In genomic region chr20:37692447-37693166, GRCh38 we compare ENCODE assay signal across 21 cellular contexts. TPM values are rescaled to one million over a fixed set of nuclear protein-coding genes. Genes with fewer than 3 reads are reported as not detected.
DNase-seq lines count a peak whose midpoint lies in the region; ATAC-seq and TF ChIP-seq lines count a peak whose summit lies in the region.
"Had no signal": no experiment of that assay in that cellular context is flagged by ENCODE, and none has a peak within 500 bp of the region (broad histone marks: within the 10 kb centered on the region; RNA-seq: fewer than 3 reads in every experiment).

No MANE protein-coding gene starts in this region.

- peak overlapping the region; percentile 100 for H3K4me3 Mint-ChIP-seq in activated CD8-positive, alpha-beta memory T cell treated with anti-CD3 and anti-CD28 coated beads, Interleukin-2, amount 10 ng/mL, durations not matched to agents 7 days and 5 days
- peak overlapping the region; percentile 69 to 99 (median 99) for H3K4me3 Mint-ChIP-seq in brain
- H3K4me3 Mint-ChIP-seq in neural progenitor cell, result peak overlapping the region; percentile 22

- no peak for ATAC-seq in activated CD8-positive, alpha-beta memory T cell treated with anti-CD3 and anti-CD28 coated beads, Interleukin-2, amount 10 ng/mL, durations not matched to agents 7 days and 5 days
- no peak for ATAC-seq in HCT116
- ATAC-seq: Right ventricle myocardium inferior had no signal

- peak overlapping the region; percentile 89; the same call in 1 of the 2 replicates for H3K4me2 ChIP-seq in HCT116 (ENCODE audit: low read length)
- H3K4me2 ChIP-seq in neural progenitor cell, result no peak overlapping the region

- H3K9me3 Mint-ChIP-seq in activated CD8-positive, alpha-beta memory T cell treated with anti-CD3 and anti-CD28 coated beads, Interleukin-2, amount 10 ng/mL, durations not matched to agents 7 days and 5 days (ENCODE audit: low read depth), result peaks cover 4% of the 10 kb centered on the region
- peaks cover 0 to 5% (median 0%) of the 10 kb centered on the region in 5 experiments for H3K9me3 Mint-ChIP-seq in brain
- H3K9me3 Mint-ChIP-seq in neural progenitor cell, result no peaks in the 10 kb centered on the region
- H3K9me3 Mint-ChIP-seq: activated naive CD4-positive, alpha-beta T cell treated with anti-CD3 and anti-CD28 coated beads, Interleukin-2, amount 10 ng/mL, durations not matched to agents 7 days and 5 days; H9; stimulated activated naive B cell treated with anti-CD40 and anti-IgM and Interleukin-4, amounts not matched to agents 10 μg/mL and 1 μg/mL and 100 μg/mL, for 72 hours had no signal

- CTCF ChIA-PET in activated CD8-positive, alpha-beta memory T cell treated with anti-CD3 and anti-CD28 coated beads, Interleukin-2, amount 10 ng/mL, durations not matched to agents 7 days and 5 days (lab: Charles Lee), result no interaction called here
- CTCF ChIA-PET in HCT116 (lab: Charles Lee), result no interaction called here

- H3K27me3 ChIP-seq in HCT116 (ENCODE audit: insufficient read depth, low read length) (peaks cover 30% of the 10 kb centered on the region), neural progenitor cell (peaks cover 40% of the 10 kb centered on the region)

- no peaks in the 10 kb centered on the region for H3K9me2 ChIP-seq in HCT116 (ENCODE audit: insufficient read depth)

- no peak overlapping the region for H3K9ac ChIP-seq in HCT116 (ENCODE audit: low read length)
- H3K9ac ChIP-seq in neural progenitor cell, result no peak overlapping the region
- H3K9ac ChIP-seq: KMS-11 had no signal

- H3K27ac Mint-ChIP-seq in activated CD8-positive, alpha-beta memory T cell treated with anti-CD3 and anti-CD28 coated beads, Interleukin-2, amount 10 ng/mL, durations not matched to agents 7 days and 5 days, result no peak overlapping the region
- H3K27ac Mint-ChIP-seq in brain (no peak overlapping the region), neural progenitor cell (no peak overlapping the region)

- POLR2A ChIA-PET in HCT116 (lab: Charles Lee), result no interaction called here

- intact Hi-C loops in HCT116 (cut with micrococcal nuclease), result no loop called here

- H4K20me1 ChIP-seq in HCT116 (ENCODE audit: insufficient read depth), result no peaks in the 10 kb centered on the region
- peaks cover 6% of the 10 kb centered on the region for H4K20me1 ChIP-seq in neural progenitor cell (ENCODE audit: low read depth)

- H3K4me3 ChIP-seq in HCT116 (replicated peaks in 1 of 2; ENCODE audit: low read depth in 1 of 2, low read length in 2 of 2) (no peak overlapping the region), neural progenitor cell (no peak overlapping the region)

- H3K27ac ChIP-seq in HCT116 (ENCODE audit: low read depth, low read length), result no peak overlapping the region
- H3K27ac ChIP-seq in neural progenitor cell, result no peak overlapping the region
- H3K27ac ChIP-seq: brain microvascular endothelial cell, KMS-11 had no signal

- H3K36me3 Mint-ChIP-seq in activated CD8-positive, alpha-beta memory T cell treated with anti-CD3 and anti-CD28 coated beads, Interleukin-2, amount 10 ng/mL, durations not matched to agents 7 days and 5 days, result peaks cover 11% of the 10 kb centered on the region
- peaks cover 10% of the 10 kb centered on the region for H3K36me3 Mint-ChIP-seq in brain
- no peaks in the 10 kb centered on the region for H3K36me3 Mint-ChIP-seq in neural progenitor cell

- DNase-seq in activated CD8-positive, alpha-beta memory T cell treated with anti-CD3 and anti-CD28 coated beads, Interleukin-2, amount 10 ng/mL, durations not matched to agents 7 days and 5 days, result no peak
- no peak for DNase-seq in activated CD8-positive, alpha-beta memory T cell treated with anti-CD3 and anti-CD28 coated beads, Interleukin-2, amount 50 U/mL, for 4 hours
- DNase-seq in HCT116 (ENCODE audit: low read depth, low spot score) (no peak), neural progenitor cell (ENCODE audit: low spot score) (no peak), NCI-H1105 treated with DMSO at 0.1 percent for 48 hours (lab: John Stamatoyannopoulos, UW) (no peak), DMS114 treated with DMSO at 0.1 percent for 48 hours (lab: John Stamatoyannopoulos, UW; ENCODE audit: unreplicated experiment) (no peak), NCI-H345 (lab: John Stamatoyannopoulos, UW) (no peak)
- DNase-seq: activated naive CD4-positive, alpha-beta T cell treated with anti-CD3 and anti-CD28 coated beads, Interleukin-2, amount 10 ng/mL, durations not matched to agents 7 days and 5 days; brain microvascular endothelial cell; dermis blood vessel endothelial cell; EL; foreskin melanocyte; H9; mesenchymal stem cell; NCI-H1092 treated with DMSO at 0.1 percent for 48 hours; NCI-H2081 treated with DMSO at 0.1 percent for 48 hours; stimulated activated naive B cell treated with anti-CD40 and anti-IgM and Interleukin-4, amounts not matched to agents 10 μg/mL and 1 μg/mL and 100 μg/mL, for 72 hours; transverse colon had no signal

- no TSS peak for BruUV-seq in HCT116 (replicated peaks; lab: Mats Ljungman, UMichigan)

- no peak for TF ChIP-seq CTCF in HCT116 (IDR thresholded peaks at IDR 0.05 in 2 of 3, conservative IDR thresholded peaks at IDR 0.05 in 1 of 3; ENCODE audit: borderline replicate concordance in 1 of 3, insufficient read depth in 1 of 3, low read depth in 2 of 3, low read length in 2 of 3)
- TF ChIP-seq CTCF in brain (conservative IDR thresholded peaks at IDR 0.05), result no peak
- TF ChIP-seq CTCF in neural progenitor cell (IDR thresholded peaks at IDR 0.05), result no peak

- peaks cover 31% of the 10 kb centered on the region for H3K4me1 Mint-ChIP-seq in activated CD8-positive, alpha-beta memory T cell treated with anti-CD3 and anti-CD28 coated beads, Interleukin-2, amount 10 ng/mL, durations not matched to agents 7 days and 5 days
- H3K4me1 Mint-ChIP-seq in brain (peaks cover 26% of the 10 kb centered on the region), neural progenitor cell (peaks cover 14% of the 10 kb centered on the region)

- TF ChIP-seq POLR2A in HCT116 (IDR thresholded peaks at IDR 0.05; ENCODE audit: borderline replicate concordance, extremely low read depth, insufficient read depth, insufficient read length), result no peak

- H3K79me2 ChIP-seq in HCT116 (ENCODE audit: insufficient read depth, low read length) (peaks cover 29% of the 10 kb centered on the region), neural progenitor cell (ENCODE audit: low read depth) (peaks cover 34% of the 10 kb centered on the region)

- peaks cover 17% of the 10 kb centered on the region for H3K27me3 Mint-ChIP-seq in activated CD8-positive, alpha-beta memory T cell treated with anti-CD3 and anti-CD28 coated beads, Interleukin-2, amount 10 ng/mL, durations not matched to agents 7 days and 5 days
- H3K27me3 Mint-ChIP-seq in brain, result peaks cover 21% of the 10 kb centered on the region
- peaks cover 12% of the 10 kb centered on the region for H3K27me3 Mint-ChIP-seq in neural progenitor cell (ENCODE audit: insufficient read depth, low read depth)

- H3K4me1 ChIP-seq in HCT116 (ENCODE audit: control insufficient read depth in 1 of 2, insufficient read depth in 2 of 2, low read length in 2 of 2), result peaks cover 4 to 10% of the 10 kb centered on the region in 2 experiments; a peak in 3 of 4 replicates
- peaks cover 6% of the 10 kb centered on the region for H3K4me1 ChIP-seq in neural progenitor cell

- H3K36me3 ChIP-seq in HCT116 (ENCODE audit: control insufficient read depth in 1 of 2, insufficient read depth in 2 of 2, low read length in 2 of 2) (no peaks in the 10 kb centered on the region), neural progenitor cell (no peaks in the 10 kb centered on the region)
- H3K36me3 ChIP-seq: brain microvascular endothelial cell, transverse colon had no signal

- no peak for TF ChIP-seq RAD21 in HCT116 (IDR thresholded peaks at IDR 0.05; ENCODE audit: low read depth)

- H2AFZ ChIP-seq in HCT116 (ENCODE audit: low read depth, low read length, poor library complexity, severe bottlenecking), result peak overlapping the region; percentile 95
- no peak overlapping the region for H2AFZ ChIP-seq in neural progenitor cell (replicated peaks)

- no peaks in the 10 kb centered on the region for H3F3A ChIP-seq in neural progenitor cell (ENCODE audit: low read depth)

- H3K9me3 ChIP-seq in HCT116 (ENCODE audit: control insufficient read depth in 1 of 2, insufficient read depth in 1 of 2, low read depth in 1 of 2, low read length in 2 of 2), result no peaks in the 10 kb centered on the region
- H3K9me3 ChIP-seq in neural progenitor cell (ENCODE audit: low read depth), result no peaks in the 10 kb centered on the region
- H3K9me3 ChIP-seq: transverse colon had no signal

- RAD21 ChIA-PET in HCT116 (lab: Charles Lee; ENCODE audit: low non-redundant PET in 1 of 2, low total read pairs in 2 of 2, uncharacterized antibody in 2 of 2, unreplicated experiment in 2 of 2), result no interaction called here

TF ChIP-seq in HCT116, 20 proteins besides CTCF, POLR2A, EP300 and RAD21 (continues in another document):
- TF ChIP-seq EZH2 (IDR thresholded peaks at IDR 0.05) (no peak), ATF3 (IDR thresholded peaks at IDR 0.05) (no peak), ZBTB33 (IDR thresholded peaks at IDR 0.05; ENCODE audit: extremely low read depth, insufficient replicate concordance, low read length) (no peak), EZH2phosphoT487 (IDR thresholded peaks at IDR 0.05; ENCODE audit: borderline replicate concordance) (no peak), CEBPB (IDR thresholded peaks at IDR 0.05; ENCODE audit: low read depth) (no peak), POLR2AphosphoS5 (IDR thresholded peaks at IDR 0.05; ENCODE audit: low read depth, low read length) (no peak)

RNA-seq across cellular contexts. Expression of gene CTNNBL1, which starts 1.2 kb away (rescaled TPM):
- total RNA-seq in activated CD8-positive, alpha-beta memory T cell treated with anti-CD3 and anti-CD28 coated beads, Interleukin-2, amount 10 ng/mL, durations not matched to agents 7 days and 5 days, result 10 to 100 TPM; 79.8 to 90.2 TPM
- total RNA-seq in HCT116 (2021; ENCODE audit: unreplicated experiment) (55.4 TPM), neural progenitor cell (ENCODE audit: low replicate concordance) (44.7 and 54.5 TPM in 2 replicates)
- polyA plus RNA-seq in HCT116 (2012), result 42.2 and 51.0 TPM in 2 replicates
- polyA plus RNA-seq in brain (ENCODE audit: insufficient read depth, low read depth, low replicate concordance), result 77.5 TPM

Comparison
In these comparisons a context has a peak if more than half of its experiments do, and no peak if none do; other contexts are left out.
1. H3K4me3 Mint-ChIP-seq: peak in every context shown above with its lines; median percentile 100 in activated CD8-positive, alpha-beta memory T cell treated with anti-CD3 and anti-CD28 coated beads, Interleukin-2, amount 10 ng/mL, durations not matched to agents 7 days and 5 days; 99 in brain; 22 in neural progenitor cell.